In genomic region chr17:40191237-40192208, GRCh38 we compare ENCODE assay signal across 8 cellular contexts. TPM values are rescaled to one million over a fixed set of nuclear protein-coding genes. Genes with fewer than 3 reads are reported as not detected.
DNase-seq lines count a peak whose midpoint lies in the region; ATAC-seq and TF ChIP-seq lines count a peak whose summit lies in the region.

No MANE protein-coding gene starts in this region.

- POLR2A ChIA-PET in OCI-LY7 (lab: Charles Lee), result interaction anchor here (0.5 to 1.6 kb wide), 8 partner anchors 16 to 126 kb away, joined by 3 to 6 read pairs (median 4); no protein-coding TSS in a partner anchor

- H3K9me2 ChIP-seq in OCI-LY7 (ENCODE audit: insufficient read depth, low read length), result no peaks in the 10 kb centered on the region

- H3K4me1 Mint-ChIP-seq in activated T-helper 17 cell treated with anti-CD3 and anti-CD28 coated beads, Interleukin-2, amount 50 U/mL, for 72 hours, result no peaks in the 10 kb centered on the region
- peaks cover 52% of the 10 kb centered on the region for H3K4me1 Mint-ChIP-seq in nephron progenitor cell
- peaks cover 11% of the 10 kb centered on the region for H3K4me1 Mint-ChIP-seq in stimulated activated naive CD8-positive, alpha-beta T cell treated with anti-CD3 and anti-CD28 coated beads, Interleukin-15, Interleukin-2, amounts not matched to agents 100 ng/mL and 50 ng/mL, for 24 hours (ENCODE audit: low read depth)

- H3K4me1 ChIP-seq in OCI-LY7 (ENCODE audit: insufficient read depth, low read length, poor library complexity, severe bottlenecking), result peaks cover 31% of the 10 kb centered on the region

- BruUV-seq in OCI-LY7 (replicated peaks; lab: Mats Ljungman, UMichigan), result no TSS peak

- peak overlapping the region; percentile 84 for H3K4me2 ChIP-seq in OCI-LY7 (ENCODE audit: low read length)

- intact Hi-C loops in OCI-LY7 (cut with micrococcal nuclease; ENCODE audit: unreplicated experiment), result loop anchor here (1.0 kb wide), 2 partner anchors 78 to 178 kb away; no protein-coding TSS in a partner anchor

- no peaks in the 10 kb centered on the region for H3K9me3 Mint-ChIP-seq in activated T-helper 17 cell treated with anti-CD3 and anti-CD28 coated beads, Interleukin-2, amount 50 U/mL, for 72 hours
- no peaks in the 10 kb centered on the region for H3K9me3 Mint-ChIP-seq in nephron progenitor cell
- H3K9me3 Mint-ChIP-seq in stimulated activated naive CD8-positive, alpha-beta T cell treated with anti-CD3 and anti-CD28 coated beads, Interleukin-15, Interleukin-2, amounts not matched to agents 100 ng/mL and 50 ng/mL, for 24 hours, result no peaks in the 10 kb centered on the region

- H3K36me3 Mint-ChIP-seq in activated T-helper 17 cell treated with anti-CD3 and anti-CD28 coated beads, Interleukin-2, amount 50 U/mL, for 72 hours (ENCODE audit: low read depth), result no peaks in the 10 kb centered on the region
- peaks cover 37% of the 10 kb centered on the region for H3K36me3 Mint-ChIP-seq in nephron progenitor cell (ENCODE audit: low read depth)
- H3K36me3 Mint-ChIP-seq in stimulated activated naive CD8-positive, alpha-beta T cell treated with anti-CD3 and anti-CD28 coated beads, Interleukin-15, Interleukin-2, amounts not matched to agents 100 ng/mL and 50 ng/mL, for 24 hours (ENCODE audit: low read depth), result no peaks in the 10 kb centered on the region

- H3K9me3 ChIP-seq in OCI-LY7 (ENCODE audit: low read length), result no peaks in the 10 kb centered on the region

- peak overlapping the region; percentile 73 for H2AFZ ChIP-seq in OCI-LY7 (ENCODE audit: low read length)

- H3K79me2 ChIP-seq in OCI-LY7 (ENCODE audit: insufficient read depth, low read depth, low read length), result no peaks in the 10 kb centered on the region

- peak overlapping the region; percentile 77 for H3K27ac Mint-ChIP-seq in activated T-helper 17 cell treated with anti-CD3 and anti-CD28 coated beads, Interleukin-2, amount 50 U/mL, for 72 hours
- no peak overlapping the region for H3K27ac Mint-ChIP-seq in nephron progenitor cell
- H3K27ac Mint-ChIP-seq in stimulated activated naive CD8-positive, alpha-beta T cell treated with anti-CD3 and anti-CD28 coated beads, Interleukin-15, Interleukin-2, amounts not matched to agents 100 ng/mL and 50 ng/mL, for 24 hours, result no peak overlapping the region

- DNase-seq in OCI-LY7 (ENCODE audit: low spot score) (peak; percentile 84), fibroblast of villous mesenchyme (ENCODE audit: low read depth) (peak; percentile 79), nephron progenitor cell (peak; percentile 78), OCI-M1 (lab: John Stamatoyannopoulos, UW) (no peak)

- peak overlapping the region; percentile 70 for H3K4me3 ChIP-seq in OCI-LY7 (ENCODE audit: low read depth, low read length, poor library complexity, severe bottlenecking)
- peak overlapping the region; percentile 61 for H3K4me3 ChIP-seq in fibroblast of villous mesenchyme (ENCODE audit: low read depth, low read length)

- H3K27ac ChIP-seq in OCI-LY7 (ENCODE audit: low read depth, low read length, poor library complexity, severe bottlenecking), result no peak overlapping the region

- no peaks in the 10 kb centered on the region for H3K27me3 Mint-ChIP-seq in activated T-helper 17 cell treated with anti-CD3 and anti-CD28 coated beads, Interleukin-2, amount 50 U/mL, for 72 hours
- peaks cover 7% of the 10 kb centered on the region for H3K27me3 Mint-ChIP-seq in nephron progenitor cell (ENCODE audit: low read depth, poor library complexity)
- peaks cover 5% of the 10 kb centered on the region for H3K27me3 Mint-ChIP-seq in stimulated activated naive CD8-positive, alpha-beta T cell treated with anti-CD3 and anti-CD28 coated beads, Interleukin-15, Interleukin-2, amounts not matched to agents 100 ng/mL and 50 ng/mL, for 24 hours

- peak; percentile 88 for TF ChIP-seq CTCF in OCI-LY7 (conservative IDR thresholded peaks at IDR 0.05; ENCODE audit: low read length)
- TF ChIP-seq CTCF in fibroblast of villous mesenchyme (IDR thresholded peaks at IDR 0.05; ENCODE audit: insufficient read depth, low read depth, low read length), result peak; percentile 65
- TF ChIP-seq CTCF in nephron progenitor cell (IDR thresholded peaks at IDR 0.05), result peak; percentile 44

- ATAC-seq in GM18498 (IDR thresholded peaks at IDR 0.05; ENCODE audit: unreplicated experiment) (peak; percentile 65), HG03159 (IDR thresholded peaks at IDR 0.05; ENCODE audit: unreplicated experiment) (peak; percentile 79)
- ATAC-seq in activated T-helper 17 cell treated with anti-CD3 and anti-CD28 coated beads, Interleukin-2, amount 50 U/mL, for 72 hours (replicated peaks), result peak; percentile 92

- peak overlapping the region; percentile 87 for H3K4me3 Mint-ChIP-seq in activated T-helper 17 cell treated with anti-CD3 and anti-CD28 coated beads, Interleukin-2, amount 50 U/mL, for 72 hours
- H3K4me3 Mint-ChIP-seq in nephron progenitor cell, result peak overlapping the region; percentile 85
- peak overlapping the region; percentile 86 for H3K4me3 Mint-ChIP-seq in stimulated activated naive CD8-positive, alpha-beta T cell treated with anti-CD3 and anti-CD28 coated beads, Interleukin-15, Interleukin-2, amounts not matched to agents 100 ng/mL and 50 ng/mL, for 24 hours

- H4K20me1 ChIP-seq in OCI-LY7 (ENCODE audit: insufficient read depth, low read length), result no peaks in the 10 kb centered on the region

- H3K36me3 ChIP-seq in OCI-LY7 (ENCODE audit: insufficient read depth, low read length), result no peaks in the 10 kb centered on the region

- CTCF ChIA-PET in OCI-LY7 (lab: Charles Lee; ENCODE audit: unreplicated experiment), result interaction anchor here (0.6 to 1.4 kb wide), 5 partner anchors 13 to 160 kb away, joined by 3 to 8 read pairs (median 5); no protein-coding TSS in a partner anchor

RNA-seq across cellular contexts. Expression of gene RAPGEFL1, which starts 14.3 kb away (rescaled TPM):
- 2.1 and 4.9 TPM in 2 replicates for total RNA-seq in OCI-LY7 (2014; rRNA removed; shearing (Covaris generic))
- total RNA-seq in OCI-LY7 (2022), result 5.2 and 5.8 TPM in 2 replicates
- total RNA-seq in activated T-helper 17 cell treated with anti-CD3 and anti-CD28 coated beads, Interleukin-2, amount 50 U/mL, for 72 hours, result 1 to 10 TPM; 9.4 to 9.9 TPM
- 2.2 and 2.6 TPM in 2 replicates for total RNA-seq in fibroblast of villous mesenchyme

RNA-seq across cellular contexts. Expression of gene WIPF2, which starts 27.6 kb away (rescaled TPM):
- 4.6 and 4.7 TPM in 2 replicates for total RNA-seq in OCI-LY7 (2014; rRNA removed; shearing (Covaris generic))
- total RNA-seq in OCI-LY7 (2022), result 19.6 and 20.3 TPM in 2 replicates
- 10 to 100 TPM; 25.1 to 38.0 TPM for total RNA-seq in activated T-helper 17 cell treated with anti-CD3 and anti-CD28 coated beads, Interleukin-2, amount 50 U/mL, for 72 hours
- total RNA-seq in fibroblast of villous mesenchyme, result 6.1 and 11.2 TPM in 2 replicates

RNA-seq across cellular contexts. Expression of gene CASC3, which starts 51.2 kb away (rescaled TPM):
- total RNA-seq in OCI-LY7 (2014; rRNA removed; shearing (Covaris generic)), result 42.6 and 46.9 TPM in 2 replicates
- total RNA-seq in OCI-LY7 (2022) (100 and 117 TPM in 2 replicates), fibroblast of villous mesenchyme (42.5 and 51.8 TPM in 2 replicates)
- 100 to 1,000 TPM; 110 to 244 TPM for total RNA-seq in activated T-helper 17 cell treated with anti-CD3 and anti-CD28 coated beads, Interleukin-2, amount 50 U/mL, for 72 hours
